11 cellular contexts compared by ENCODE assay signal in the genomic region with DNA sequence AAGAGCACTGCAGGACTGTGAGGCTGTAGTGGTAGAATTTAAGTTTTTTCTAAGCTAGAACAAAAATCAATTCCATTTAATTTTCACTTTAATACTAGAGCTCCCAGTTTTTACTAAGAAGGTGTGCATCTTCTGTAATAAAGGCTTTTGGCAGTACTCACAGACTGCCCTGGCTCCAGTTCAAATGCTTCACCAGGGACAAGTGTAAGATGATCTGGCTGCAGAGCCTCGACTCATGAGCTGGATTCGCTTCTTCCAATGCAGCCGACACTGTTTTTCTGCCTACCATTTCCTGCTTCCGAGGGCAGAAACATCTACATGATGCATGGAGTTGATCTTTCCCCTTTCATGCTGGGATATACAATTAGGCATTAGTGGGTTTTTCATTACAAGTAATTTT.
A peak's percentile ranks its signal among the peaks of the same experiment; 100 is the strongest.
DNase-seq lines count a peak whose midpoint lies in the region; ATAC-seq and TF ChIP-seq lines count a peak whose summit lies in the region.
"Had no signal": no experiment of that assay in that cellular context is flagged by ENCODE, and none has a peak within 500 bp of the region (broad histone marks: within the 10 kb centered on the region; RNA-seq: fewer than 3 reads in every experiment).

No MANE protein-coding gene starts in this region.

- 50% methylated on average over 4 of the region's 4 CpGs for WGBS in GM23248 (ENCODE audit: low coverage in 1 of 2, low lambda C conversion rate in 2 of 2, missing lambda C conversion rate in 2 of 2), 2 experiments

- DNase-seq in GM23248 (peak; percentile 62), NCI-H2171 treated with DMSO at 0.1 percent for 48 hours (lab: John Stamatoyannopoulos, UW) (peak; percentile 90), epithelial cell of esophagus (ENCODE audit: low read depth) (peak; percentile 22), gastrocnemius medialis (peak; percentile 79 to 83)
- no peak for DNase-seq in stimulated activated naive CD8-positive, alpha-beta T cell treated with anti-CD3 and anti-CD28 coated beads, Interleukin-15, Interleukin-2, amounts not matched to agents 100 U/mL and 50 U/mL, for 24 hours
- DNase-seq in activated CD8-positive, alpha-beta T cell treated with anti-CD3 and anti-CD28 coated beads, Interleukin-2, amount 10 ng/mL, durations not matched to agents 7 days and 5 days, result no peak
- DNase-seq: activated T-cell treated with anti-CD3 and anti-CD28 coated beads, Interleukin-2, amount 50 U/mL, for 1 hour; DND-41 had no signal

- intact Hi-C loops in gastrocnemius medialis (cut with DNase I; ENCODE audit: low total_unique reads), result loop anchor here (5.0 kb wide), 1 partner anchor 52 kb away; no protein-coding TSS in a partner anchor

- H3K79me2 ChIP-seq in GM23248 (ENCODE audit: insufficient read depth), result peaks cover 2% of the 10 kb centered on the region; the same call in 1 of the 2 replicates

- ATAC-seq in gastrocnemius medialis, result peak; percentile 95 to 96
- ATAC-seq in stimulated activated naive CD8-positive, alpha-beta T cell treated with anti-CD3 and anti-CD28 coated beads, Interleukin-15, Interleukin-2, amounts not matched to agents 100 U/mL and 50 U/mL, for 24 hours, result no peak
- no peak for ATAC-seq in HG03135 (IDR thresholded peaks at IDR 0.05; ENCODE audit: unreplicated experiment)
- no peak for ATAC-seq in activated CD8-positive, alpha-beta T cell treated with anti-CD3 and anti-CD28 coated beads, Interleukin-2, amount 10 ng/mL, durations not matched to agents 7 days and 5 days
- no peak for ATAC-seq in GM18519 (IDR thresholded peaks at IDR 0.05; ENCODE audit: low FRiP score, unreplicated experiment)

- H3K36me3 ChIP-seq in GM23248 (ENCODE audit: low read depth) (peaks cover 7% of the 10 kb centered on the region), gastrocnemius medialis (peaks cover 0 to 8% of the 10 kb centered on the region in 2 donors)

- peaks cover 5% of the 10 kb centered on the region for H3K4me1 Mint-ChIP-seq in activated CD8-positive, alpha-beta T cell treated with anti-CD3 and anti-CD28 coated beads, Interleukin-2, amount 10 ng/mL, durations not matched to agents 7 days and 5 days (ENCODE audit: low read depth)

- no peak overlapping the region for H3K9ac ChIP-seq in GM23248

- no peak overlapping the region for H3K27ac Mint-ChIP-seq in activated CD8-positive, alpha-beta T cell treated with anti-CD3 and anti-CD28 coated beads, Interleukin-2, amount 10 ng/mL, durations not matched to agents 7 days and 5 days

- H3K4me1 ChIP-seq in GM23248 (ENCODE audit: insufficient read depth), result peaks cover 30% of the 10 kb centered on the region
- peaks cover 32 to 37% of the 10 kb centered on the region in 2 donors for H3K4me1 ChIP-seq in gastrocnemius medialis

- TF ChIP-seq CTCF in epithelial cell of esophagus (IDR thresholded peaks at IDR 0.05; ENCODE audit: insufficient read depth, low read depth, low read length, missing control alignments), result no peak
- no peak for TF ChIP-seq CTCF in gastrocnemius medialis (IDR thresholded peaks at IDR 0.05 in 4 of 5, conservative IDR thresholded peaks at IDR 0.05 in 1 of 5)

- H3F3A ChIP-seq in GM23248 (ENCODE audit: insufficient read depth), result peaks cover 29% of the 10 kb centered on the region

- in situ Hi-C loops in GM23248 (cut with MboI), result loop anchor here (25.0 kb wide), 1 partner anchor 507 kb away; no protein-coding TSS in a partner anchor
- in situ Hi-C loops in gastrocnemius medialis (cut with MboI; ENCODE audit: low sequenced_read_pairs in 4 of 4), result loop anchor here (10.0 to 25.0 kb wide), 3 partner anchors 254 to 507 kb away; a partner anchor contains a TSS

- no peak overlapping the region for H3K4me3 ChIP-seq in GM23248
- H3K4me3 ChIP-seq in epithelial cell of esophagus (ENCODE audit: low read length), result no peak overlapping the region
- no peak overlapping the region for H3K4me3 ChIP-seq in gastrocnemius medialis
- H3K4me3 ChIP-seq: coronary artery had no signal

- no peaks in the 10 kb centered on the region for H3K9me2 ChIP-seq in GM23248 (ENCODE audit: insufficient read depth)

- no peak for TF ChIP-seq POLR2A in gastrocnemius medialis (IDR thresholded peaks at IDR 0.05)

- H3K27me3 Mint-ChIP-seq in activated CD8-positive, alpha-beta T cell treated with anti-CD3 and anti-CD28 coated beads, Interleukin-2, amount 10 ng/mL, durations not matched to agents 7 days and 5 days (ENCODE audit: low read depth), result no peaks in the 10 kb centered on the region

- peaks cover 36% of the 10 kb centered on the region for H3K36me3 Mint-ChIP-seq in activated CD8-positive, alpha-beta T cell treated with anti-CD3 and anti-CD28 coated beads, Interleukin-2, amount 10 ng/mL, durations not matched to agents 7 days and 5 days (ENCODE audit: low read depth)

- no peak overlapping the region for H3K4me2 ChIP-seq in GM23248 (ENCODE audit: unreplicated experiment)

- H3K9me3 Mint-ChIP-seq in activated CD8-positive, alpha-beta T cell treated with anti-CD3 and anti-CD28 coated beads, Interleukin-2, amount 10 ng/mL, durations not matched to agents 7 days and 5 days (ENCODE audit: insufficient read depth), result no peaks in the 10 kb centered on the region

- no peaks in the 10 kb centered on the region for H3K27me3 ChIP-seq in GM23248 (replicated peaks; ENCODE audit: insufficient read depth)
- H3K27me3 ChIP-seq in gastrocnemius medialis, result no peaks in the 10 kb centered on the region

- H3K9me3 ChIP-seq in GM23248 (ENCODE audit: low read depth) (no peaks in the 10 kb centered on the region), gastrocnemius medialis (no peaks in the 10 kb centered on the region)

- CTCF ChIA-PET in activated CD8-positive, alpha-beta T cell treated with anti-CD3 and anti-CD28 coated beads, Interleukin-2, amount 10 ng/mL, durations not matched to agents 7 days and 5 days (lab: Charles Lee), result interaction anchor here (1.1 to 1.5 kb wide), 2 partner anchors 10 to 251 kb away, joined by 3 read pairs; no protein-coding TSS in a partner anchor

- no peak overlapping the region for H3K27ac ChIP-seq in GM23248
- H3K27ac ChIP-seq in gastrocnemius medialis, result peak overlapping the region; percentile 64 to 80 (median 72)
- H3K27ac ChIP-seq: coronary artery had no signal

- H4K20me1 ChIP-seq in GM23248 (ENCODE audit: insufficient read depth), result no peaks in the 10 kb centered on the region; the same call in 1 of the 2 replicates

- H2AFZ ChIP-seq in GM23248, result no peak overlapping the region

- H3K4me3 Mint-ChIP-seq in activated CD8-positive, alpha-beta T cell treated with anti-CD3 and anti-CD28 coated beads, Interleukin-2, amount 10 ng/mL, durations not matched to agents 7 days and 5 days, result no peak overlapping the region

- POLR2A ChIA-PET in activated CD8-positive, alpha-beta T cell treated with anti-CD3 and anti-CD28 coated beads, Interleukin-2, amount 10 ng/mL, durations not matched to agents 7 days and 5 days (lab: Charles Lee), result no interaction called here

Comparison
In these comparisons a context has a peak if more than half of its experiments do, and no peak if none do; other contexts are left out.
1. DNase-seq: peak in GM23248 (single experiment), NCI-H2171 treated with DMSO at 0.1 percent for 48 hours (single experiment), epithelial cell of esophagus (single experiment) and gastrocnemius medialis (2 of 2); none in stimulated activated naive CD8-positive, alpha-beta T cell treated with anti-CD3 and anti-CD28 coated beads, Interleukin-15, Interleukin-2, amounts not matched to agents 100 U/mL and 50 U/mL, for 24 hours (single experiment) and activated CD8-positive, alpha-beta T cell treated with anti-CD3 and anti-CD28 coated beads, Interleukin-2, amount 10 ng/mL, durations not matched to agents 7 days and 5 days (single experiment).
2. ATAC-seq: peak in gastrocnemius medialis (2 of 2); none in stimulated activated naive CD8-positive, alpha-beta T cell treated with anti-CD3 and anti-CD28 coated beads, Interleukin-15, Interleukin-2, amounts not matched to agents 100 U/mL and 50 U/mL, for 24 hours (single experiment), HG03135 (single experiment), activated CD8-positive, alpha-beta T cell treated with anti-CD3 and anti-CD28 coated beads, Interleukin-2, amount 10 ng/mL, durations not matched to agents 7 days and 5 days (single experiment) and GM18519 (single experiment).